ENCODE assay signal across 28 cellular contexts in genomic region chr3:27044926-27045481, GRCh38.
"Had no signal": no experiment of that assay in that cellular context is flagged by ENCODE, and none has a peak within 500 bp of the region (broad histone marks: within the 10 kb centered on the region; RNA-seq: fewer than 3 reads in every experiment).

No MANE protein-coding gene starts in this region.

- H3K4me1 Mint-ChIP-seq: naive thymus-derived CD4-positive, alpha-beta T cell had no signal

- H3K36me3 Mint-ChIP-seq: mesothelial cell of epicardium; naive thymus-derived CD4-positive, alpha-beta T cell; natural killer cell treated with Interleukin-12 subunit alpha and Interleukin-12 subunit beta and Interleukin-15 and Interleukin-18, amount 100 ng/mL, for 72 hours; stimulated activated naive B cell treated with anti-CD40 and anti-IgM and Interleukin-4, amounts not matched to agents 10 μg/mL and 1 μg/mL and 100 μg/mL, for 72 hours had no signal

- H3K4me2 ChIP-seq: hepatocyte had no signal

- H3K27me3 ChIP-seq: hepatocyte, left lung, pancreas, stomach, testis, thyroid gland, transverse colon, upper lobe of left lung, vagina had no signal

- H3K9me3 ChIP-seq: left lung, lower lobe of right lung, pancreas, prostate gland, stomach, testis, thyroid gland, transverse colon, upper lobe of left lung had no signal

- H3K79me2 ChIP-seq: hepatocyte had no signal

- H3K4me3 Mint-ChIP-seq: mesothelial cell of epicardium; naive thymus-derived CD4-positive, alpha-beta T cell; natural killer cell treated with Interleukin-12 subunit alpha and Interleukin-12 subunit beta and Interleukin-15 and Interleukin-18, amount 100 ng/mL, for 72 hours; stimulated activated naive B cell treated with anti-CD40 and anti-IgM and Interleukin-4, amounts not matched to agents 10 μg/mL and 1 μg/mL and 100 μg/mL, for 72 hours had no signal

- H3K4me1 ChIP-seq: left lung, lower lobe of right lung, pancreas, prostate gland, stomach, testis, thyroid gland, upper lobe of left lung had no signal

- ATAC-seq: left lung; lower lobe of right lung; naive thymus-derived CD4-positive, alpha-beta T cell; natural killer cell treated with Interleukin-12 subunit alpha and Interleukin-12 subunit beta and Interleukin-15 and Interleukin-18, amount 100 ng/mL, for 72 hours; pancreas; right cardiac atrium; sciatic nerve; stimulated activated naive B cell treated with anti-CD40 and anti-IgM and Interleukin-4, amounts not matched to agents 10 μg/mL and 1 μg/mL and 100 μg/mL, for 72 hours; stimulated activated naive CD8-positive, alpha-beta T cell treated with anti-CD3 and anti-CD28 coated beads, Interleukin-15, Interleukin-2, amounts not matched to agents 100 U/mL and 50 U/mL, for 24 hours had no signal

- DNase-seq: islet precursor cell; left lung; lower lobe of right lung; mammary epithelial cell; mesenchymal stem cell; naive thymus-derived CD4-positive, alpha-beta T cell; pancreas; posterior cingulate gyrus; retina; right cardiac atrium; stimulated activated CD4-positive, alpha-beta T cell treated with anti-CD3 and anti-CD28 coated beads, Interleukin-12 subunit alpha, Interleukin-12 subunit beta, amount 100 ng/mL, for 4 hours; stimulated activated CD4-positive, alpha-beta T cell treated with anti-CD3 and anti-CD28 coated beads, Interleukin-15, amount 100 ng/mL, for 24 hours; stimulated activated CD4-positive, alpha-beta T cell treated with anti-CD3 and anti-CD28 coated beads, Interleukin-2, amount 100 ng/mL, for 24 hours; stimulated activated CD4-positive, alpha-beta T cell treated with anti-CD3 and anti-CD28 coated beads, Interleukin-4, amount 100 ng/mL, for 1 hour; stimulated activated naive B cell treated with anti-CD40 and anti-IgM and Interleukin-4, amounts not matched to agents 10 μg/mL and 1 μg/mL and 100 μg/mL, for 72 hours; stimulated activated naive CD8-positive, alpha-beta T cell treated with anti-CD3 and anti-CD28 coated beads, Interleukin-15, Interleukin-2, amounts not matched to agents 100 U/mL and 50 U/mL, for 24 hours; stomach; testis; thyroid gland; transverse colon; upper lobe of left lung had no signal

- H3K27ac Mint-ChIP-seq: naive thymus-derived CD4-positive, alpha-beta T cell; natural killer cell treated with Interleukin-12 subunit alpha and Interleukin-12 subunit beta and Interleukin-15 and Interleukin-18, amount 100 ng/mL, for 72 hours; stimulated activated naive B cell treated with anti-CD40 and anti-IgM and Interleukin-4, amounts not matched to agents 10 μg/mL and 1 μg/mL and 100 μg/mL, for 72 hours had no signal

- H3K27ac ChIP-seq: hepatocyte, left lung, lower lobe of right lung, pancreas, prostate gland, skin epidermis, stomach, testis, thyroid gland, upper lobe of left lung, vagina had no signal

- H3K4me3 ChIP-seq: hepatocyte, left lung, lower lobe of right lung, pancreas, prostate gland, skin epidermis, stomach, testis, thyroid gland, transverse colon, upper lobe of left lung, vagina had no signal

- H3K27me3 Mint-ChIP-seq: natural killer cell treated with Interleukin-12 subunit alpha and Interleukin-12 subunit beta and Interleukin-15 and Interleukin-18, amount 100 ng/mL, for 72 hours; stimulated activated naive B cell treated with anti-CD40 and anti-IgM and Interleukin-4, amounts not matched to agents 10 μg/mL and 1 μg/mL and 100 μg/mL, for 72 hours had no signal

- H3K36me3 ChIP-seq: left lung, lower lobe of right lung, pancreas, prostate gland, stomach, thyroid gland, transverse colon, upper lobe of left lung, vagina had no signal
